Comparison of ENCODE assay signal across 8 cellular contexts in genomic region chr11:116499396-116500001, GRCh38.
DNase-seq lines count a peak whose midpoint lies in the region; ATAC-seq and TF ChIP-seq lines count a peak whose summit lies in the region.

No MANE protein-coding gene starts in this region.

- TF ChIP-seq EP300 in Ishikawa (IDR thresholded peaks at IDR 0.05; ENCODE audit: borderline replicate concordance): no peak

- DNase-seq in EH (ENCODE audit: low read depth) (peak; percentile 45), Peyer's patch (peak in 2 of 3 donors; percentile 90 to 91), body of pancreas (peak; percentile 59 to 74 (median 72)), kidney epithelial cell (ENCODE audit: low read depth) (no peak)
- DNase-seq in stimulated activated CD8-positive, alpha-beta memory T cell treated with anti-CD3 and anti-CD28 coated beads, Interleukin-15, amount 100 ng/mL, for 24 hours (ENCODE audit: low read depth): peak; percentile 10

- H3K36me3 ChIP-seq in Peyer's patch (no peaks in the 10 kb centered on the region), body of pancreas (replicated peaks in 1 of 2; ENCODE audit: insufficient read depth in 1 of 2, low read depth in 2 of 2) (no peaks in the 10 kb centered on the region), kidney epithelial cell (ENCODE audit: control insufficient read depth, insufficient read depth, low read length) (no peaks in the 10 kb centered on the region)

- peak in 4 of 6 experiments; percentile 41 to 81 (median 74) for TF ChIP-seq CTCF in Peyer's patch (IDR thresholded peaks at IDR 0.05)
- peak in 6 of 7 experiments; percentile 26 to 57 (median 38) for TF ChIP-seq CTCF in body of pancreas (IDR thresholded peaks at IDR 0.05)
- peak; percentile 69 for TF ChIP-seq CTCF in kidney epithelial cell (IDR thresholded peaks at IDR 0.05; ENCODE audit: insufficient read depth, low read length, poor library complexity, severe bottlenecking)

- 18% methylated on average over 17 of the region's 17 CpGs for WGBS in body of pancreas, 2 donors

- H3K27me3 ChIP-seq in Peyer's patch: peaks cover 0 to 3% of the 10 kb centered on the region in 2 donors
- H3K27me3 ChIP-seq in body of pancreas: peaks cover 0 to 6% of the 10 kb centered on the region in 2 donors
- H3K27me3 ChIP-seq in kidney epithelial cell (ENCODE audit: control insufficient read depth, insufficient read depth, low read length): peaks cover 34% of the 10 kb centered on the region

- H3K4me1 ChIP-seq in Peyer's patch (no peaks in the 10 kb centered on the region), body of pancreas (no peaks in the 10 kb centered on the region)

- peak; percentile 38 for ATAC-seq in body of pancreas
- no peak for ATAC-seq in GM19452 (IDR thresholded peaks at IDR 0.05; ENCODE audit: unreplicated experiment)
- ATAC-seq in HG02852 (IDR thresholded peaks at IDR 0.05; ENCODE audit: unreplicated experiment): no peak

- H3K4me3 ChIP-seq in Peyer's patch (no peak overlapping the region), body of pancreas (no peak overlapping the region), kidney epithelial cell (ENCODE audit: low read depth, low read length) (no peak overlapping the region)

- TF ChIP-seq POLR2A in Peyer's patch (IDR thresholded peaks at IDR 0.05) (no peak), body of pancreas (IDR thresholded peaks at IDR 0.05) (no peak)

- H3K9me3 ChIP-seq in Peyer's patch: no peaks in the 10 kb centered on the region
- H3K9me3 ChIP-seq in body of pancreas: no peaks in the 10 kb centered on the region

- intact Hi-C loops in body of pancreas (cut with DNase I): no loop called here

- H3K27ac ChIP-seq in Peyer's patch: no peak overlapping the region
- no peak overlapping the region for H3K27ac ChIP-seq in body of pancreas

- TF ChIP-seq RAD21 in Ishikawa (IDR thresholded peaks at IDR 0.05; ENCODE audit: low read depth): peak; percentile 60

TF ChIP-seq in Ishikawa, 13 proteins besides CTCF, POLR2A, EP300 and RAD21:
- TF ChIP-seq EGR1 (IDR thresholded peaks at IDR 0.05) (no peak), TCF12 (IDR thresholded peaks at IDR 0.05; ENCODE audit: low read depth) (no peak), YY1 (IDR thresholded peaks at IDR 0.05; ENCODE audit: low read depth) (no peak), CEBPB (IDR thresholded peaks at IDR 0.05) (no peak), TEAD4 (IDR thresholded peaks at IDR 0.05) (no peak), NFIC (IDR thresholded peaks at IDR 0.05) (no peak), USF1 (IDR thresholded peaks at IDR 0.05) (no peak), ZBTB7A (IDR thresholded peaks at IDR 0.05; ENCODE audit: low read depth) (no peak), FOXM1 (IDR thresholded peaks at IDR 0.05; ENCODE audit: borderline replicate concordance, low read depth) (no peak), CREB1 (IDR thresholded peaks at IDR 0.05; ENCODE audit: low read depth) (no peak), TAF1 (IDR thresholded peaks at IDR 0.05; ENCODE audit: low read depth) (no peak)
- TF ChIP-seq, protein P1, sequence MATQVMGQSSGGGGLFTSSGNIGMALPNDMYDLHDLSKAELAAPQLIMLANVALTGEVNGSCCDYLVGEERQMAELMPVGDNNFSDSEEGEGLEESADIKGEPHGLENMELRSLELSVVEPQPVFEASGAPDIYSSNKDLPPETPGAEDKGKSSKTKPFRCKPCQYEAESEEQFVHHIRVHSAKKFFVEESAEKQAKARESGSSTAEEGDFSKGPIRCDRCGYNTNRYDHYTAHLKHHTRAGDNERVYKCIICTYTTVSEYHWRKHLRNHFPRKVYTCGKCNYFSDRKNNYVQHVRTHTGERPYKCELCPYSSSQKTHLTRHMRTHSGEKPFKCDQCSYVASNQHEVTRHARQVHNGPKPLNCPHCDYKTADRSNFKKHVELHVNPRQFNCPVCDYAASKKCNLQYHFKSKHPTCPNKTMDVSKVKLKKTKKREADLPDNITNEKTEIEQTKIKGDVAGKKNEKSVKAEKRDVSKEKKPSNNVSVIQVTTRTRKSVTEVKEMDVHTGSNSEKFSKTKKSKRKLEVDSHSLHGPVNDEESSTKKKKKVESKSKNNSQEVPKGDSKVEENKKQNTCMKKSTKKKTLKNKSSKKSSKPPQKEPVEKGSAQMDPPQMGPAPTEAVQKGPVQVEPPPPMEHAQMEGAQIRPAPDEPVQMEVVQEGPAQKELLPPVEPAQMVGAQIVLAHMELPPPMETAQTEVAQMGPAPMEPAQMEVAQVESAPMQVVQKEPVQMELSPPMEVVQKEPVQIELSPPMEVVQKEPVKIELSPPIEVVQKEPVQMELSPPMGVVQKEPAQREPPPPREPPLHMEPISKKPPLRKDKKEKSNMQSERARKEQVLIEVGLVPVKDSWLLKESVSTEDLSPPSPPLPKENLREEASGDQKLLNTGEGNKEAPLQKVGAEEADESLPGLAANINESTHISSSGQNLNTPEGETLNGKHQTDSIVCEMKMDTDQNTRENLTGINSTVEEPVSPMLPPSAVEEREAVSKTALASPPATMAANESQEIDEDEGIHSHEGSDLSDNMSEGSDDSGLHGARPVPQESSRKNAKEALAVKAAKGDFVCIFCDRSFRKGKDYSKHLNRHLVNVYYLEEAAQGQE (IDR thresholded peaks at IDR 0.05; ENCODE audit: low read depth): no peak
TF ChIP-seq in Ishikawa: peak in this region for 0.
